Comparison of ENCODE assay signal across 10 cellular contexts in the genomic region with DNA sequence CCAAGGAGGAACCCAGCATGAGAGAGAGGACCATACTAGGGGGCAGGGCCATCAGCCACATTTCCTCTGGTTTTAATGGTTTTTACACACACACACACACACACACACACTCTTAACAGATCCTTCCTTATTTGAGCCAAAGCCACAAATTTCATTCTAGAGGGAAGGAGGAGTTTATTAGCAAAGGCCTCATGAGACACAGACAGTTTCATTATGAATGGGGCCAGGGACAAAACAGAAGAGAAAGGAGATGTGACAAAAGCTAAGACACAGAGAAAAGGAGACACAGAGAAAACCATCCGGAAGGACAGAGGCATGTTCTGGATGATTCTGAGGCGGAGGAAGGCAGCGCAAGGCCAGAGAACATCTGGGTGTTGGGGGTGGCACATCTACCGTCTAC. TPM values are rescaled to one million over a fixed set of nuclear protein-coding genes. Genes with fewer than 3 reads are reported as not detected.
A peak's percentile ranks its signal among the peaks of the same experiment; 100 is the strongest.
DNase-seq lines count a peak whose midpoint lies in the region; ATAC-seq, FAIRE-seq and TF ChIP-seq lines count a peak whose summit lies in the region.
"Had no signal": no experiment of that assay in that cellular context is flagged by ENCODE, and none has a peak within 500 bp of the region (broad histone marks: within the 10 kb centered on the region; RNA-seq: fewer than 3 reads in every experiment).

No MANE protein-coding gene starts in this region.

- TF ChIP-seq CTCF in GM12865 (IDR thresholded peaks at IDR 0.05; ENCODE audit: insufficient read depth, low read depth, low read length, missing control alignments) (no peak), A673 (conservative IDR thresholded peaks at IDR 0.05; ENCODE audit: low read depth, low read length) (no peak)

- H3K4me3 ChIP-seq in GM12865 (ENCODE audit: low read depth, low read length) (peak overlapping the region; percentile 50), A673 (ENCODE audit: low read depth, low read length, poor library complexity, severe bottlenecking) (no peak overlapping the region)

- no peaks in the 10 kb centered on the region for H3K27me3 ChIP-seq in A673 (replicated peaks; ENCODE audit: insufficient read depth, low read depth, low read length, poor library complexity)

- H3K9me3 Mint-ChIP-seq in naive B cell: no peaks in the 10 kb centered on the region

- peaks cover under 1% of the 10 kb centered on the region for H3K36me3 ChIP-seq in A673 (ENCODE audit: insufficient read depth, low read length, poor library complexity, severe bottlenecking)

- H3K27me3 Mint-ChIP-seq in naive B cell: no peaks in the 10 kb centered on the region

- CTCF ChIA-PET in A673 (lab: Charles Lee): no interaction called here

- intact Hi-C loops in A673 (cut with micrococcal nuclease; ENCODE audit: unreplicated experiment): no loop called here

- no peak overlapping the region for H3K27ac ChIP-seq in A673 (ENCODE audit: low read depth, low read length, poor library complexity, severe bottlenecking)

- H3K36me3 Mint-ChIP-seq in naive B cell: peaks cover 0 to 17% of the 10 kb centered on the region in 2 donors

- peaks cover 24 to 63% (median 39%) of the 10 kb centered on the region in 3 donors for H3K4me1 Mint-ChIP-seq in naive B cell

- H3K9me3 ChIP-seq in A673 (ENCODE audit: low read depth, low read length, poor library complexity, severe bottlenecking): no peaks in the 10 kb centered on the region

- no peaks in the 10 kb centered on the region for H3K4me1 ChIP-seq in A673 (ENCODE audit: insufficient read depth, low read length, poor library complexity, severe bottlenecking)

- FAIRE-seq in H54 (lab: Jason Lieb, UNC): no peak
- FAIRE-seq: colon, keratinocyte had no signal

- H3K4me3 Mint-ChIP-seq in naive B cell: peak overlapping the region in 7 of 8 donors; percentile 1 to 71 (median 43)

- no peak for TF ChIP-seq POLR2A in H54 (IDR thresholded peaks at IDR 0.05; ENCODE audit: low read depth, low read length)

- peak overlapping the region; percentile 1 to 92 (median 87) for H3K27ac Mint-ChIP-seq in naive B cell

- BruUV-seq in A673 (replicated peaks; lab: Mats Ljungman, UMichigan): no TSS peak

- POLR2A ChIA-PET in A673 (lab: Charles Lee; ENCODE audit: low non-redundant PET): no interaction called here

- DNase-seq in GM12865 (ENCODE audit: low read depth): peak; percentile 94
- peak; percentile 78 for DNase-seq in SIG-M5 (lab: John Stamatoyannopoulos, UW)
- DNase-seq in naive B cell: no peak
- no peak for DNase-seq in H54 (ENCODE audit: insufficient read length, low spot score)
- DNase-seq in effector CD4-positive, alpha-beta T cell: no peak
- DNase-seq in A673 (ENCODE audit: low spot score): no peak

- ATAC-seq in GM21723 (IDR thresholded peaks at IDR 0.05; ENCODE audit: unreplicated experiment) (peak; percentile 49), naive B cell (ENCODE audit: low read depth in 2 of 2) (peak; percentile 57 to 74), HG03025 (IDR thresholded peaks at IDR 0.05; ENCODE audit: low FRiP score, unreplicated experiment) (no peak)

RNA-seq across cellular contexts. Expression of a gene that starts 32.2 kb away (rescaled TPM):
- 10 to 100 TPM; 24.2 to 48.6 (median 35.3) TPM for polyA plus RNA-seq in naive B cell (ENCODE audit: low read depth in 6 of 6)
- 30.0 and 34.3 TPM in 2 replicates for total RNA-seq in A673 (2021)

Comparison
In these comparisons a context has a peak if more than half of its experiments do, and no peak if none do; other contexts are left out.
1. DNase-seq: peak in GM12865 (single experiment) and SIG-M5 (single experiment); none in naive B cell (single experiment), H54 (single experiment), effector CD4-positive, alpha-beta T cell (single experiment) and A673 (single experiment).